In genomic region chr5:96140084-96140483, GRCh38 we compare ENCODE assay signal across 24 cellular contexts.
"Had no signal": no experiment of that assay in that cellular context is flagged by ENCODE, and none has a peak within 500 bp of the region (broad histone marks: within the 10 kb centered on the region; RNA-seq: fewer than 3 reads in every experiment).

No MANE protein-coding gene starts in this region.

- H3K27ac ChIP-seq: dorsolateral prefrontal cortex, esophagus squamous epithelium, gastroesophageal sphincter, left lung, lower lobe of right lung, neutrophil, psoas muscle, spleen, tibial nerve, upper lobe of right lung, vagina had no signal

- H3K4me3 ChIP-seq: dorsolateral prefrontal cortex, esophagus squamous epithelium, gastroesophageal sphincter, left lung, lower lobe of right lung, psoas muscle, spleen, tibial nerve, upper lobe of right lung, vagina had no signal

- H3K4me1 ChIP-seq: lower lobe of right lung, psoas muscle, spleen, tibial nerve, upper lobe of right lung, vagina had no signal

- H3K4me3 Mint-ChIP-seq: naive thymus-derived CD8-positive, alpha-beta T cell; stimulated activated memory B cell treated with anti-CD40 and anti-IgM and Interleukin-4, amounts not matched to agents 10 μg/mL and 1 μg/mL and 100 μg/mL, for 72 hours; stimulated activated naive CD8-positive, alpha-beta T cell treated with anti-CD3 and anti-CD28 coated beads, Interleukin-15, Interleukin-2, amounts not matched to agents 100 ng/mL and 50 ng/mL, for 24 hours had no signal

- H3K36me3 Mint-ChIP-seq: naive thymus-derived CD8-positive, alpha-beta T cell; stimulated activated memory B cell treated with anti-CD40 and anti-IgM and Interleukin-4, amounts not matched to agents 10 μg/mL and 1 μg/mL and 100 μg/mL, for 72 hours had no signal

- H3K4me1 Mint-ChIP-seq: naive thymus-derived CD8-positive, alpha-beta T cell; stimulated activated memory B cell treated with anti-CD40 and anti-IgM and Interleukin-4, amounts not matched to agents 10 μg/mL and 1 μg/mL and 100 μg/mL, for 72 hours had no signal

- DNase-seq: cortex of kidney; dorsolateral prefrontal cortex; effector memory CD4-positive, alpha-beta T cell; esophagus squamous epithelium; glutamatergic neuron; islet precursor cell; left lung; lower lobe of right lung; mesendoderm; naive thymus-derived CD8-positive, alpha-beta T cell; psoas muscle; retina; spleen; stimulated activated CD4-positive, alpha-beta T cell treated with anti-CD3 and anti-CD28 coated beads, Interleukin-15, amount 100 ng/mL, for 24 hours; stimulated activated CD4-positive, alpha-beta T cell treated with anti-CD3 and anti-CD28 coated beads, Interleukin-1b, Interleukin-23, amount 100 ng/mL, for 48 hours; stimulated activated CD4-positive, alpha-beta T cell treated with anti-CD3 and anti-CD28 coated beads, Interleukin-4, amount 100 ng/mL, for 24 hours; upper lobe of right lung had no signal

- H3K27me3 ChIP-seq: dorsolateral prefrontal cortex, esophagus squamous epithelium, gastroesophageal sphincter, left lung, neutrophil, spleen, tibial nerve, upper lobe of right lung, vagina had no signal

- H3K27ac Mint-ChIP-seq: naive thymus-derived CD8-positive, alpha-beta T cell; stimulated activated memory B cell treated with anti-CD40 and anti-IgM and Interleukin-4, amounts not matched to agents 10 μg/mL and 1 μg/mL and 100 μg/mL, for 72 hours; stimulated activated naive CD8-positive, alpha-beta T cell treated with anti-CD3 and anti-CD28 coated beads, Interleukin-15, Interleukin-2, amounts not matched to agents 100 ng/mL and 50 ng/mL, for 24 hours had no signal

- H3K27me3 Mint-ChIP-seq: stimulated activated memory B cell treated with anti-CD40 and anti-IgM and Interleukin-4, amounts not matched to agents 10 μg/mL and 1 μg/mL and 100 μg/mL, for 72 hours had no signal

- H3K9me3 ChIP-seq: esophagus squamous epithelium, gastroesophageal sphincter, left lung, lower lobe of right lung, neutrophil, psoas muscle, spleen, tibial nerve, upper lobe of right lung, vagina had no signal

- ATAC-seq: gastroesophageal sphincter; left lung; lower lobe of right lung; naive thymus-derived CD8-positive, alpha-beta T cell; psoas muscle; sciatic nerve; stimulated activated memory B cell treated with anti-CD40 and anti-IgM and Interleukin-4, amounts not matched to agents 10 μg/mL and 1 μg/mL and 100 μg/mL, for 72 hours; upper lobe of right lung had no signal

- H3K9me3 Mint-ChIP-seq: naive thymus-derived CD8-positive, alpha-beta T cell; stimulated activated memory B cell treated with anti-CD40 and anti-IgM and Interleukin-4, amounts not matched to agents 10 μg/mL and 1 μg/mL and 100 μg/mL, for 72 hours; stimulated activated naive CD8-positive, alpha-beta T cell treated with anti-CD3 and anti-CD28 coated beads, Interleukin-15, Interleukin-2, amounts not matched to agents 100 ng/mL and 50 ng/mL, for 24 hours had no signal

- H3K36me3 ChIP-seq: esophagus squamous epithelium, gastroesophageal sphincter, left lung, lower lobe of right lung, neutrophil, spleen, tibial nerve, upper lobe of right lung, vagina had no signal
